Comparison of ENCODE assay signal across 2 cellular contexts in genomic region chr16:28882476-28883180, GRCh38.
TF ChIP-seq lines count a peak whose summit lies in the region.

No MANE protein-coding gene starts in this region.

TF ChIP-seq in HEK293, 187 proteins besides CTCF, POLR2A, EP300 and RAD21:
- TF ChIP-seq ZNF629 (tag by site-specific recombination; IDR thresholded peaks at IDR 0.05) (no peak), ZNF350 (tag by site-specific recombination; IDR thresholded peaks at IDR 0.05) (no peak), ZNF510 (tag by site-specific recombination; IDR thresholded peaks at IDR 0.05; ENCODE audit: insufficient replicate concordance) (no peak), ZNF157 (tag by site-specific recombination; IDR thresholded peaks at IDR 0.05) (no peak), SCRT1 (tag by site-specific recombination; IDR thresholded peaks at IDR 0.05; ENCODE audit: borderline replicate concordance) (peak; percentile 82), ZNF624 (tag by site-specific recombination; IDR thresholded peaks at IDR 0.05) (no peak), ZNF16 (tag by site-specific recombination; IDR thresholded peaks at IDR 0.05; ENCODE audit: low read depth) (no peak), BCL11A (tag by site-specific recombination; IDR thresholded peaks at IDR 0.05; ENCODE audit: low read depth) (no peak), ZNF2 (tag by site-specific recombination; IDR thresholded peaks at IDR 0.05) (no peak), ZNF311 (tag by site-specific recombination; IDR thresholded peaks at IDR 0.05; ENCODE audit: borderline replicate concordance) (no peak), ZNF423 (tag by site-specific recombination; IDR thresholded peaks at IDR 0.05) (no peak), SCRT2 (tag by site-specific recombination; IDR thresholded peaks at IDR 0.05) (peak; percentile 97), KLF9 (tag by site-specific recombination; IDR thresholded peaks at IDR 0.05; ENCODE audit: low read depth) (no peak), KLF1 (tag by site-specific recombination; IDR thresholded peaks at IDR 0.05) (no peak; the same call in 1 of the 2 replicates), ZNF596 (tag by site-specific recombination; IDR thresholded peaks at IDR 0.05) (no peak)
- TF ChIP-seq, protein P1, sequence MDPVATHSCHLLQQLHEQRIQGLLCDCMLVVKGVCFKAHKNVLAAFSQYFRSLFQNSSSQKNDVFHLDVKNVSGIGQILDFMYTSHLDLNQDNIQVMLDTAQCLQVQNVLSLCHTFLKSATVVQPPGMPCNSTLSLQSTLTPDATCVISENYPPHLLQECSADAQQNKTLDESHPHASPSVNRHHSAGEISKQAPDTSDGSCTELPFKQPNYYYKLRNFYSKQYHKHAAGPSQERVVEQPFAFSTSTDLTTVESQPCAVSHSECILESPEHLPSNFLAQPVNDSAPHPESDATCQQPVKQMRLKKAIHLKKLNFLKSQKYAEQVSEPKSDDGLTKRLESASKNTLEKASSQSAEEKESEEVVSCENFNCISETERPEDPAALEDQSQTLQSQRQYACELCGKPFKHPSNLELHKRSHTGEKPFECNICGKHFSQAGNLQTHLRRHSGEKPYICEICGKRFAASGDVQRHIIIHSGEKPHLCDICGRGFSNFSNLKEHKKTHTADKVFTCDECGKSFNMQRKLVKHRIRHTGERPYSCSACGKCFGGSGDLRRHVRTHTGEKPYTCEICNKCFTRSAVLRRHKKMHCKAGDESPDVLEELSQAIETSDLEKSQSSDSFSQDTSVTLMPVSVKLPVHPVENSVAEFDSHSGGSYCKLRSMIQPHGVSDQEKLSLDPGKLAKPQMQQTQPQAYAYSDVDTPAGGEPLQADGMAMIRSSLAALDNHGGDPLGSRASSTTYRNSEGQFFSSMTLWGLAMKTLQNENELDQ (tag by site-specific recombination; IDR thresholded peaks at IDR 0.05; ENCODE audit: low read depth), result no peak
TF ChIP-seq in HEK293: peak in this region for 2.

TF ChIP-seq in H1, 55 proteins besides CTCF, POLR2A, EP300 and RAD21:
- TF ChIP-seq SIRT6 (IDR thresholded peaks at IDR 0.05; ENCODE audit: low read length) (no peak), JUND (IDR thresholded peaks at IDR 0.05; ENCODE audit: low read length) (no peak), JUN (IDR thresholded peaks at IDR 0.05; ENCODE audit: low read depth, low read length) (no peak), CBX5 (IDR thresholded peaks at IDR 0.05; ENCODE audit: low read depth, low read length) (no peak)
- TF ChIP-seq, protein P2, sequence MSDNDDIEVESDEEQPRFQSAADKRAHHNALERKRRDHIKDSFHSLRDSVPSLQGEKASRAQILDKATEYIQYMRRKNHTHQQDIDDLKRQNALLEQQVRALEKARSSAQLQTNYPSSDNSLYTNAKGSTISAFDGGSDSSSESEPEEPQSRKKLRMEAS (IDR thresholded peaks at IDR 0.05), result peak; percentile 32; the same call in 1 of the 2 replicates
